In genomic region chr3:174125267-174125844, GRCh38 we compare ENCODE assay signal across 9 cellular contexts.
DNase-seq lines count a peak whose midpoint lies in the region; ATAC-seq and TF ChIP-seq lines count a peak whose summit lies in the region.
"Had no signal": no experiment of that assay in that cellular context is flagged by ENCODE, and none has a peak within 500 bp of the region (broad histone marks: within the 10 kb centered on the region; RNA-seq: fewer than 3 reads in every experiment).

No MANE protein-coding gene starts in this region.

- no peaks in the 10 kb centered on the region for H3K9me3 ChIP-seq in heart left ventricle
- H3K9me3 ChIP-seq: Caco-2 had no signal

- intact Hi-C loops in heart left ventricle (cut with DNase I) (loop anchor here in 1 of 10 donors (10.0 kb wide), 1 partner anchor 259 kb away; no protein-coding TSS in a partner anchor), Right ventricle myocardium inferior (cut with DNase I) (no loop called here)

- no peaks in the 10 kb centered on the region for H3K36me3 ChIP-seq in heart left ventricle

- no peak overlapping the region for H3K27ac ChIP-seq in heart left ventricle

- DNase-seq in heart left ventricle (peak in 1 of 5 donors; percentile 6), Right ventricle myocardium inferior (ENCODE audit: missing footprints) (no peak), NCI-H446 (lab: John Stamatoyannopoulos, UW) (peak; percentile 55 to 72), dermis blood vessel endothelial cell (peak; percentile 15), retinal pigment epithelial cell (ENCODE audit: low read depth) (no peak)
- no peak for DNase-seq in stimulated activated naive CD8-positive, alpha-beta T cell treated with anti-CD3 and anti-CD28 coated beads, Interleukin-15, Interleukin-2, amounts not matched to agents 100 U/mL and 50 U/mL, for 24 hours

- TF ChIP-seq CTCF in heart left ventricle (IDR thresholded peaks at IDR 0.05) (peak; percentile 19 to 58 (median 42)), retinal pigment epithelial cell (conservative IDR thresholded peaks at IDR 0.05; ENCODE audit: low read depth, low read length) (peak; percentile 83)

- H3K27me3 ChIP-seq in heart left ventricle, result no peaks in the 10 kb centered on the region

- H3K4me1 ChIP-seq in heart left ventricle, result no peaks in the 10 kb centered on the region
- H3K4me1 ChIP-seq: Caco-2 had no signal

- ATAC-seq in heart left ventricle (peak in 3 of 4 donors; percentile 44 to 77 (median 50)), Right ventricle myocardium inferior (no peak), HG03571 (IDR thresholded peaks at IDR 0.05; ENCODE audit: unreplicated experiment) (no peak), GM21367 (IDR thresholded peaks at IDR 0.05; ENCODE audit: unreplicated experiment) (no peak)
- no peak for ATAC-seq in stimulated activated naive CD8-positive, alpha-beta T cell treated with anti-CD3 and anti-CD28 coated beads, Interleukin-15, Interleukin-2, amounts not matched to agents 100 U/mL and 50 U/mL, for 24 hours

- WGBS in heart left ventricle, 4 donors, result 50 to 61% (median 56%) methylated on average over 2 of the region's 2 CpGs

- TF ChIP-seq POLR2A in heart left ventricle (IDR thresholded peaks at IDR 0.05), result no peak

- H3K4me3 ChIP-seq in heart left ventricle (no peak overlapping the region), retinal pigment epithelial cell (ENCODE audit: low read length) (no peak overlapping the region)

Comparison
In these comparisons a context has a peak if more than half of its experiments do, and no peak if none do; other contexts are left out.
1. ATAC-seq: peak in heart left ventricle (3 of 4); none in Right ventricle myocardium inferior (single experiment), HG03571 (single experiment), GM21367 (single experiment) and stimulated activated naive CD8-positive, alpha-beta T cell treated with anti-CD3 and anti-CD28 coated beads, Interleukin-15, Interleukin-2, amounts not matched to agents 100 U/mL and 50 U/mL, for 24 hours (single experiment).
2. DNase-seq: peak in NCI-H446 (2 of 2) and dermis blood vessel endothelial cell (single experiment); none in Right ventricle myocardium inferior (single experiment), retinal pigment epithelial cell (single experiment) and stimulated activated naive CD8-positive, alpha-beta T cell treated with anti-CD3 and anti-CD28 coated beads, Interleukin-15, Interleukin-2, amounts not matched to agents 100 U/mL and 50 U/mL, for 24 hours (single experiment).